ENCODE assay signal across 17 cellular contexts in the genomic region with DNA sequence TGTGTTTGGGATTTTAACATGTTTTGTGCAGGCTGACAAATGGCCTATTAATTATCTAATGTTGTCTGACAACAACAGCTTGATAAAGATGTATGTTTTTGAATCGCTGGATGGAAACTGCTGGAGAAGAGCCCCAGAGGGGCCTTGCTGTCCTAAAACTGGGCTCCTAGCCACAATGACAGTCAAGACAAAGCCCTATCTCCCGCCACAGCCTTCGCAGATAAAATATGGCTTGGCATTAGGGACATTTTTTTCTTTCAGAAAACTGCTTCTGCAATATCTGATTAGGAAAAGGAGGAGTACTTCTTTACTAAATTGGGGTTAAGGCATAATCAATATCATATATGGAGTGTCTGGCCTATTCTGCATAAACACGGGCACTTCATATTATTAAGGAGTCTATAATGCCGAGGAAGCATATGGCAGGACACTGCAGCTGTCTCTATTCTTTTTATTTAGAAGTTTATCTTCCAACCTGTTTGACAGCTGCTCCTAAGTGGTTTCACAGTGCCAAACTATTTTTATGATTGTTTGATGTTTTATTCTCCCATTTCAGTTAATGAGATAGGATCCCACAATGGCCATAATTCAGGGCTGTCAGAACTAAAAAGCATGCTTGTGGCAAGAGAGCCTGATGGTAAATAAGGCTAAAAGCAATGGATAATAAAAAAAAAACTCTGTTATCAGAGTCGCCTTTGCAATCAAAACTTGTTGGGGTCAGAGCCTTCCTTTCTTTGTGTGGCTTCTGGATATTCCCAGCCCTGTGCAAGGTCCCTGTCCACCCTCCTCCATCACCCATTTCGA.
DNase-seq lines count a peak whose midpoint lies in the region; ATAC-seq and TF ChIP-seq lines count a peak whose summit lies in the region.
"Had no signal": no experiment of that assay in that cellular context is flagged by ENCODE, and none has a peak within 500 bp of the region (broad histone marks: within the 10 kb centered on the region; RNA-seq: fewer than 3 reads in every experiment).

No MANE protein-coding gene starts in this region.

- no peak for TF ChIP-seq CTCF in HEK293 (tag by site-specific recombination; IDR thresholded peaks at IDR 0.05)

- no peak overlapping the region for H3K4me3 ChIP-seq in HEK293 (ENCODE audit: low read depth, low read length)
- H3K4me3 ChIP-seq: coronary artery, esophagus squamous epithelium, hepatocyte, right lobe of liver had no signal

- POLR2A ChIA-PET in HEK293 (lab: Yijun Ruan, JAX), result no interaction called here

- peak; percentile 80 for DNase-seq in NCI-H1436 treated with DMSO at 0.1 percent for 48 hours (lab: John Stamatoyannopoulos, UW)
- peak; percentile 86 for DNase-seq in NCI-H82 (lab: John Stamatoyannopoulos, UW)
- DNase-seq in left colon, result no peak
- DNase-seq in NCI-H2029 treated with DMSO at 0.1 percent for 48 hours (lab: John Stamatoyannopoulos, UW), result no peak
- DNase-seq: activated CD4-positive, alpha-beta T cell treated with anti-CD3 and anti-CD28 coated beads for 4 hours; activated T-cell treated with anti-CD3 and anti-CD28 coated beads, Interleukin-2, amount 50 U/mL, for 48 hours; amniotic stem cell; esophagus squamous epithelium; HFFc6; right lobe of liver; stimulated activated naive CD4-positive, alpha-beta T cell treated with Interleukin-2 at 50 U/mL for 16 hours had no signal

- no peaks in the 10 kb centered on the region for H3K36me3 ChIP-seq in HEK293 (ENCODE audit: control insufficient read depth in 2 of 2, insufficient read depth in 1 of 2, low read length in 2 of 2)
- H3K36me3 ChIP-seq: esophagus squamous epithelium, right lobe of liver had no signal

- peaks cover 5% of the 10 kb centered on the region; the same call in 1 of the 2 replicates for H3K4me1 ChIP-seq in HEK293 (ENCODE audit: control insufficient read depth, insufficient read depth, low read length)
- H3K4me1 ChIP-seq: right lobe of liver had no signal

- intact Hi-C loops in left colon (cut with DNase I, micrococcal nuclease), result no loop called here

- ATAC-seq in left colon (peak; percentile 15), GM19452 (IDR thresholded peaks at IDR 0.05; ENCODE audit: unreplicated experiment) (no peak), GM21360 (IDR thresholded peaks at IDR 0.05; ENCODE audit: unreplicated experiment) (no peak)
- ATAC-seq: left lobe of liver, right lobe of liver had no signal

- H3K27ac ChIP-seq in HEK293 (ENCODE audit: extremely low read depth, low read depth, low read length), result peak overlapping the region; percentile 55
- H3K27ac ChIP-seq: coronary artery, hepatocyte, right lobe of liver had no signal

- CTCF ChIA-PET in HEK293 (lab: Yijun Ruan, JAX), result interaction anchor here (0.6 kb wide), 1 partner anchor 942 kb away, joined by 3 read pairs; no protein-coding TSS in a partner anchor

- H3K9me3 ChIP-seq in HEK293 (ENCODE audit: control insufficient read depth, insufficient read depth, low read depth, low read length), result no peaks in the 10 kb centered on the region
- H3K9me3 ChIP-seq: esophagus squamous epithelium, right lobe of liver had no signal

TF ChIP-seq in HEK293, 187 proteins besides CTCF, POLR2A, EP300 and RAD21 (continues in another document):
- 0 out of 2 replicates have a peak, but pooled peaks have one; percentile 10 for TF ChIP-seq OVOL3 (tag by site-specific recombination; IDR thresholded peaks at IDR 0.05)
- peak; percentile 91 for TF ChIP-seq ZNF843 (tag by site-specific recombination; IDR thresholded peaks at IDR 0.05)
- peak; percentile 69 for TF ChIP-seq ZNF18 (tag by site-specific recombination; IDR thresholded peaks at IDR 0.05)
- TF ChIP-seq, protein P1, sequence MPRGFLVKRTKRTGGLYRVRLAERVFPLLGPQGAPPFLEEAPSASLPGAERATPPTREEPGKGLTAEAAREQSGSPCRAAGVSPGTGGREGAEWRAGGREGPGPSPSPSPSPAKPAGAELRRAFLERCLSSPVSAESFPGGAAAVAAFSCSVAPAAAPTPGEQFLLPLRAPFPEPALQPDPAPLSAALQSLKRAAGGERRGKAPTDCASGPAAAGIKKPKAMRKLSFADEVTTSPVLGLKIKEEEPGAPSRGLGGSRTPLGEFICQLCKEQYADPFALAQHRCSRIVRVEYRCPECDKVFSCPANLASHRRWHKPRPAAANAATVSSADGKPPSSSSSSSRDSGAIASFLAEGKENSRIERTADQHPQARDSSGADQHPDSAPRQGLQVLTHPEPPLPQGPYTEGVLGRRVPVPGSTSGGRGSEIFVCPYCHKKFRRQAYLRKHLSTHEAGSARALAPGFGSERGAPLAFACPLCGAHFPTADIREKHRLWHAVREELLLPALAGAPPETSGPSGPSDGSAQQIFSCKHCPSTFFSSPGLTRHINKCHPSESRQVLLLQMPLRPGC (tag by site-specific recombination; IDR thresholded peaks at IDR 0.05), result peak; percentile 46; the same call in 1 of the 2 replicates
- no peak; the same call in 1 of the 2 replicates for TF ChIP-seq ZNF610 (tag by site-specific recombination; IDR thresholded peaks at IDR 0.05; ENCODE audit: borderline replicate concordance)
- TF ChIP-seq ZNF174 (tag by site-specific recombination; IDR thresholded peaks at IDR 0.05), result no peak
- TF ChIP-seq, protein P2, sequence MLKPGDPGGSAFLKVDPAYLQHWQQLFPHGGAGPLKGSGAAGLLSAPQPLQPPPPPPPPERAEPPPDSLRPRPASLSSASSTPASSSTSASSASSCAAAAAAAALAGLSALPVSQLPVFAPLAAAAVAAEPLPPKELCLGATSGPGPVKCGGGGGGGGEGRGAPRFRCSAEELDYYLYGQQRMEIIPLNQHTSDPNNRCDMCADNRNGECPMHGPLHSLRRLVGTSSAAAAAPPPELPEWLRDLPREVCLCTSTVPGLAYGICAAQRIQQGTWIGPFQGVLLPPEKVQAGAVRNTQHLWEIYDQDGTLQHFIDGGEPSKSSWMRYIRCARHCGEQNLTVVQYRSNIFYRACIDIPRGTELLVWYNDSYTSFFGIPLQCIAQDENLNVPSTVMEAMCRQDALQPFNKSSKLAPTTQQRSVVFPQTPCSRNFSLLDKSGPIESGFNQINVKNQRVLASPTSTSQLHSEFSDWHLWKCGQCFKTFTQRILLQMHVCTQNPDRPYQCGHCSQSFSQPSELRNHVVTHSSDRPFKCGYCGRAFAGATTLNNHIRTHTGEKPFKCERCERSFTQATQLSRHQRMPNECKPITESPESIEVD (tag by site-specific recombination; IDR thresholded peaks at IDR 0.05), result peak; percentile 94
- peak; percentile 74 for TF ChIP-seq SCRT1 (tag by site-specific recombination; IDR thresholded peaks at IDR 0.05; ENCODE audit: borderline replicate concordance)
- TF ChIP-seq KLF8 (tag by site-specific recombination; IDR thresholded peaks at IDR 0.05), result 0 out of 2 replicates have a peak, but pooled peaks have one; percentile 39
- TF ChIP-seq SP7 (tag by site-specific recombination; IDR thresholded peaks at IDR 0.05), result peak; percentile 88
- TF ChIP-seq ZNF366 (tag by site-specific recombination; conservative IDR thresholded peaks at IDR 0.05), result peak; percentile 56
- 0 out of 2 replicates have a peak, but pooled peaks have one; percentile 23 for TF ChIP-seq YY1 (tag by site-specific recombination; IDR thresholded peaks at IDR 0.05)
- TF ChIP-seq BCL11B (tag by site-specific recombination; IDR thresholded peaks at IDR 0.05; ENCODE audit: low read depth), result peak; percentile 74
- TF ChIP-seq TSHZ1 (tag by site-specific recombination; IDR thresholded peaks at IDR 0.05; ENCODE audit: borderline replicate concordance), result 0 out of 2 replicates have a peak, but pooled peaks have one; percentile 37
- TF ChIP-seq ZNF629 (tag by site-specific recombination; IDR thresholded peaks at IDR 0.05), result peak; percentile 52; the same call in 1 of the 2 replicates
- TF ChIP-seq TCF7L2 (IDR thresholded peaks at IDR 0.05; ENCODE audit: borderline replicate concordance, low read depth, low read length), result peak; percentile 80
- no peak for TF ChIP-seq ZFHX2 (tag by site-specific recombination; conservative IDR thresholded peaks at IDR 0.05)

Comparison
In these comparisons a context has a peak if more than half of its experiments do, and no peak if none do; other contexts are left out.
1. DNase-seq: peak in NCI-H1436 treated with DMSO at 0.1 percent for 48 hours (single experiment) and NCI-H82 (single experiment); none in left colon (0 of 2) and NCI-H2029 treated with DMSO at 0.1 percent for 48 hours (single experiment).